ENCODE assay signal across 1 cellular context in the genomic region with DNA sequence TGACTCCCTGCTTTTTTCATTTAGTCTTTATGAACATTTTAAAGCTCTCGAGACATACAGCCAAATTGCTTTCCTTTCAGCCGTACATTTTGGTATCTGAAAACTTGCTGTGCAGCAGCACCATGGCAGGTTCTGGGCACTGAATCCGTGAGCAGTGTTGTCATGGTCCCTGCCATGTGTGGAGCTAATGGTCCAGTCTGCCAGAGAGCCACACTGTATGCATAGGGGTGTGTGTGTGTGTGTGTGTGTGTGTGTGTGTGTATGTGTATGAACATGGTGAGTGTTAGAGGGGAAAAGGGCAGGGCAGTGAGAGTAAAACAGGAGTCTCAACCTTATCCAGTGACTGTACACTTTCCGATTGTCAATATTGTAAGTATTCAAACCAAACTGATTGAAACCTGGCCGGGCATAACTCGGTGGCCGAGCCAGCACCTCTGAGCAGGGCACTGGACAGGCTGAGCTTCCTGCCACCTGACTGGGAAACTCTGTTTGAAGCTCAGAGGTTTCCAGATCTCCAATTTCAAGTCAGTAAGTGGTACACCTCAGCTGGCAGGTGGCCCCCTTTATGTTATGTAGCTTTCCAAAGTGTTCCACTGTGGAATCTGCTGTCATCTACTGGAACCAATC.
TF ChIP-seq lines count a peak whose summit lies in the region.

No MANE protein-coding gene starts in this region.

TF ChIP-seq in IMR-90, 13 proteins besides CTCF, POLR2A, EP300 and RAD21:
- no peak for TF ChIP-seq CHD1 (IDR thresholded peaks at IDR 0.05; ENCODE audit: low read depth, low read length)
- no peak for TF ChIP-seq RCOR1 (IDR thresholded peaks at IDR 0.05; ENCODE audit: insufficient replicate concordance, low read length)
- TF ChIP-seq FOS (IDR thresholded peaks at IDR 0.05; ENCODE audit: low read depth, low read length) = no peak
- no peak for TF ChIP-seq USF2 (IDR thresholded peaks at IDR 0.05; ENCODE audit: low read depth, low read length)
- no peak for TF ChIP-seq SMC3 (IDR thresholded peaks at IDR 0.05; ENCODE audit: low read depth, low read length)
- no peak for TF ChIP-seq NFE2L2 (IDR thresholded peaks at IDR 0.05; ENCODE audit: low read depth, low read length)
- no peak for TF ChIP-seq CEBPB (IDR thresholded peaks at IDR 0.05; ENCODE audit: low read depth, low read length)
- no peak for TF ChIP-seq MXI1 (IDR thresholded peaks at IDR 0.05; ENCODE audit: borderline replicate concordance, low read depth, low read length)
- TF ChIP-seq, protein P1, sequence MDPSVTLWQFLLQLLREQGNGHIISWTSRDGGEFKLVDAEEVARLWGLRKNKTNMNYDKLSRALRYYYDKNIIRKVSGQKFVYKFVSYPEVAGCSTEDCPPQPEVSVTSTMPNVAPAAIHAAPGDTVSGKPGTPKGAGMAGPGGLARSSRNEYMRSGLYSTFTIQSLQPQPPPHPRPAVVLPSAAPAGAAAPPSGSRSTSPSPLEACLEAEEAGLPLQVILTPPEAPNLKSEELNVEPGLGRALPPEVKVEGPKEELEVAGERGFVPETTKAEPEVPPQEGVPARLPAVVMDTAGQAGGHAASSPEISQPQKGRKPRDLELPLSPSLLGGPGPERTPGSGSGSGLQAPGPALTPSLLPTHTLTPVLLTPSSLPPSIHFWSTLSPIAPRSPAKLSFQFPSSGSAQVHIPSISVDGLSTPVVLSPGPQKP (IDR thresholded peaks at IDR 0.05; ENCODE audit: borderline replicate concordance, low read depth, low read length) = no peak
- TF ChIP-seq BHLHE40 (IDR thresholded peaks at IDR 0.05; ENCODE audit: low read depth, low read length) = no peak
- no peak for TF ChIP-seq MAFK (IDR thresholded peaks at IDR 0.05; ENCODE audit: low read depth, low read length)
- no peak for TF ChIP-seq RFX5 (IDR thresholded peaks at IDR 0.05; ENCODE audit: low read depth, low read length)
- no peak for TF ChIP-seq MAZ (IDR thresholded peaks at IDR 0.05; ENCODE audit: borderline replicate concordance, low read depth, low read length)
